1 cellular context compared by ENCODE assay signal in the genomic region with DNA sequence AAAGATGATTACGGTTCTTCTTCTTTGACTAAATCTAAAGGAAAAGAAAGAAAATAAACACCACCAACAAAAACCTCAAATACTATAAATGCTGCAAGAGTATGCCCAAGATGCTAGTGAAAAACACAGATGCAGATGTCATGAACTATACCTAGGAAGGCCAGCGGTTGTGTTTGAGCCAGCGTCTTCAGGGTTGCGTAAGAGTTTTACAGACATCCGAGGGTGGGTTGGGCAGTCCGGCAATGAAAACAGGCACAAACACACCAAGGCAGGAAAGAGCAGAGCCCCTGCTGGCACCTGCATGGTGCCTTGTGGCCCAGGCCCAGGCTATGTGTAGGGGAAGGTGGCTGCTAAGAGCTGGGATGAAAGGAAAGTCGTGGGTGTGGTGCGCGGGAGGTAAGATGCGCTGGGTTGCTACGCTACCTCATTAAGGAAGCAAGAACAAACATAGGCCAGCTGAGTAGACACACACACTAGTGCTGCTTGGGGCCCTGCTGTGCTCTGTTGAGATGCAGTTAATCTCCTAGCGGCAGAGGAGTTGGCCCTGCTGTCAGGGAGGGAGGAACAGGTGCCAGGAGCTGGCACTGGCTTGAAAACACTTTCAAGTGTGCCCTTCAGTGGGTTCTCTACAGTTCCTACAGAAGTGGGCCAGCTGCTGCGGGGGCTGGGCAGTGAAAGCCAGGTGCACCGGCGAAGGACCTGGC.
A peak's percentile ranks its signal among the peaks of the same experiment; 100 is the strongest.
TF ChIP-seq lines count a peak whose summit lies in the region.

No MANE protein-coding gene starts in this region.

TF ChIP-seq in H1, 55 proteins besides CTCF, POLR2A, EP300 and RAD21 (continued from another document):
- TF ChIP-seq CTBP2 (IDR thresholded peaks at IDR 0.05; ENCODE audit: borderline replicate concordance, insufficient read depth, insufficient read length, low read length) = no peak
- TF ChIP-seq TBP (IDR thresholded peaks at IDR 0.05; ENCODE audit: low read depth, low read length) = no peak
- TF ChIP-seq SIRT6 (IDR thresholded peaks at IDR 0.05; ENCODE audit: low read length) = no peak
- TF ChIP-seq, protein P1, sequence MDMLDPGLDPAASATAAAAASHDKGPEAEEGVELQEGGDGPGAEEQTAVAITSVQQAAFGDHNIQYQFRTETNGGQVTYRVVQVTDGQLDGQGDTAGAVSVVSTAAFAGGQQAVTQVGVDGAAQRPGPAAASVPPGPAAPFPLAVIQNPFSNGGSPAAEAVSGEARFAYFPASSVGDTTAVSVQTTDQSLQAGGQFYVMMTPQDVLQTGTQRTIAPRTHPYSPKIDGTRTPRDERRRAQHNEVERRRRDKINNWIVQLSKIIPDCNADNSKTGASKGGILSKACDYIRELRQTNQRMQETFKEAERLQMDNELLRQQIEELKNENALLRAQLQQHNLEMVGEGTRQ (IDR thresholded peaks at IDR 0.05; ENCODE audit: low read length) = no peak
- TF ChIP-seq ASH2L (IDR thresholded peaks at IDR 0.05; ENCODE audit: low read length) = peak; percentile 39
- no peak for TF ChIP-seq EZH2 (IDR thresholded peaks at IDR 0.05; ENCODE audit: low read depth, low read length, severe bottlenecking)
- no peak for TF ChIP-seq CBX5 (IDR thresholded peaks at IDR 0.05; ENCODE audit: low read depth, low read length)
- TF ChIP-seq PHF8 (conservative IDR thresholded peaks at IDR 0.05; ENCODE audit: low read depth, low read length) = no peak
- no peak for TF ChIP-seq RFX5 (IDR thresholded peaks at IDR 0.05; ENCODE audit: borderline replicate concordance, low read depth, low read length)
- no peak for TF ChIP-seq RBBP5 (IDR thresholded peaks at IDR 0.05; ENCODE audit: borderline replicate concordance, low read depth, low read length)
- no peak for TF ChIP-seq CHD2 (IDR thresholded peaks at IDR 0.05; ENCODE audit: low read length)
- no peak for TF ChIP-seq POLR2AphosphoS5 (IDR thresholded peaks at IDR 0.05; ENCODE audit: low read depth, low read length)
- 0 out of 2 replicates have a peak, but pooled peaks have one; percentile 55 for TF ChIP-seq YY1 (IDR thresholded peaks at IDR 0.05; ENCODE audit: low read depth, low read length)
- no peak for TF ChIP-seq RNF2 (IDR thresholded peaks at IDR 0.05; ENCODE audit: borderline replicate concordance, low read depth, low read length, missing control alignments, poor library complexity, severe bottlenecking)
- TF ChIP-seq KDM1A (IDR thresholded peaks at IDR 0.05; ENCODE audit: borderline replicate concordance, low read length) = peak; percentile 40; the same call in 1 of the 2 replicates
- TF ChIP-seq TAF1 (IDR thresholded peaks at IDR 0.05; ENCODE audit: low read depth, low read length) = no peak
- TF ChIP-seq, protein P2, sequence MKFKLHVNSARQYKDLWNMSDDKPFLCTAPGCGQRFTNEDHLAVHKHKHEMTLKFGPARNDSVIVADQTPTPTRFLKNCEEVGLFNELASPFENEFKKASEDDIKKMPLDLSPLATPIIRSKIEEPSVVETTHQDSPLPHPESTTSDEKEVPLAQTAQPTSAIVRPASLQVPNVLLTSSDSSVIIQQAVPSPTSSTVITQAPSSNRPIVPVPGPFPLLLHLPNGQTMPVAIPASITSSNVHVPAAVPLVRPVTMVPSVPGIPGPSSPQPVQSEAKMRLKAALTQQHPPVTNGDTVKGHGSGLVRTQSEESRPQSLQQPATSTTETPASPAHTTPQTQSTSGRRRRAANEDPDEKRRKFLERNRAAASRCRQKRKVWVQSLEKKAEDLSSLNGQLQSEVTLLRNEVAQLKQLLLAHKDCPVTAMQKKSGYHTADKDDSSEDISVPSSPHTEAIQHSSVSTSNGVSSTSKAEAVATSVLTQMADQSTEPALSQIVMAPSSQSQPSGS (IDR thresholded peaks at IDR 0.05; ENCODE audit: low read length) = no peak
- no peak for TF ChIP-seq MAX (IDR thresholded peaks at IDR 0.05)
- TF ChIP-seq SUZ12 (IDR thresholded peaks at IDR 0.05; ENCODE audit: low read length) = no peak
- TF ChIP-seq SP2 (IDR thresholded peaks at IDR 0.05; ENCODE audit: low read length) = no peak
- no peak for TF ChIP-seq HDAC6 (IDR thresholded peaks at IDR 0.05; ENCODE audit: low read depth, low read length)
- TF ChIP-seq CBX8 (IDR thresholded peaks at IDR 0.05; ENCODE audit: borderline replicate concordance, low read depth, low read length) = no peak
- no peak for TF ChIP-seq E2F6 (IDR thresholded peaks at IDR 0.05)
- 0 out of 2 replicates have a peak, but pooled peaks have one; percentile 8 for TF ChIP-seq TEAD4 (IDR thresholded peaks at IDR 0.05; ENCODE audit: low read depth, low read length)
- no peak for TF ChIP-seq GTF2F1 (IDR thresholded peaks at IDR 0.05; ENCODE audit: borderline replicate concordance, low read depth, low read length)
- no peak for TF ChIP-seq FOSL1 (IDR thresholded peaks at IDR 0.05; ENCODE audit: insufficient read depth, low read depth, low read length)
- no peak for TF ChIP-seq KDM5A (IDR thresholded peaks at IDR 0.05; ENCODE audit: low read length)
- TF ChIP-seq SRF (IDR thresholded peaks at IDR 0.05; ENCODE audit: low read depth, low read length) = no peak
- TF ChIP-seq NRF1 (IDR thresholded peaks at IDR 0.05; ENCODE audit: low read depth, low read length) = no peak
- TF ChIP-seq CHD7 (IDR thresholded peaks at IDR 0.05; ENCODE audit: insufficient replicate concordance, low read length) = no peak
- TF ChIP-seq BRCA1 (IDR thresholded peaks at IDR 0.05; ENCODE audit: low read depth, low read length) = no peak
- TF ChIP-seq SP4 (IDR thresholded peaks at IDR 0.05; ENCODE audit: low read length) = no peak
- TF ChIP-seq JUN (IDR thresholded peaks at IDR 0.05; ENCODE audit: low read depth, low read length) = no peak
- TF ChIP-seq CREB1 (IDR thresholded peaks at IDR 0.05) = no peak
- TF ChIP-seq RXRA (IDR thresholded peaks at IDR 0.05; ENCODE audit: insufficient read depth, low read depth, low read length) = no peak
- TF ChIP-seq TAF7 (optimal IDR thresholded peaks at IDR 0.05; ENCODE audit: borderline replicate concordance, low read depth, low read length) = no peak
- no peak for TF ChIP-seq ZNF274 (IDR thresholded peaks at IDR 0.05; ENCODE audit: borderline replicate concordance, extremely low read depth, low read length)
- TF ChIP-seq POU5F1 (IDR thresholded peaks at IDR 0.05; ENCODE audit: low read depth, low read length) = no peak
- TF ChIP-seq ATF3 (IDR thresholded peaks at IDR 0.05; ENCODE audit: insufficient read depth, low read depth, low read length) = no peak
- no peak for TF ChIP-seq HDAC2 (IDR thresholded peaks at IDR 0.05; ENCODE audit: borderline replicate concordance in 1 of 2, low read depth in 2 of 2, low read length in 2 of 2)
- TF ChIP-seq JUND (IDR thresholded peaks at IDR 0.05; ENCODE audit: low read length) = no peak
TF ChIP-seq in H1: peak in this region for 7.
